In the genomic region with DNA sequence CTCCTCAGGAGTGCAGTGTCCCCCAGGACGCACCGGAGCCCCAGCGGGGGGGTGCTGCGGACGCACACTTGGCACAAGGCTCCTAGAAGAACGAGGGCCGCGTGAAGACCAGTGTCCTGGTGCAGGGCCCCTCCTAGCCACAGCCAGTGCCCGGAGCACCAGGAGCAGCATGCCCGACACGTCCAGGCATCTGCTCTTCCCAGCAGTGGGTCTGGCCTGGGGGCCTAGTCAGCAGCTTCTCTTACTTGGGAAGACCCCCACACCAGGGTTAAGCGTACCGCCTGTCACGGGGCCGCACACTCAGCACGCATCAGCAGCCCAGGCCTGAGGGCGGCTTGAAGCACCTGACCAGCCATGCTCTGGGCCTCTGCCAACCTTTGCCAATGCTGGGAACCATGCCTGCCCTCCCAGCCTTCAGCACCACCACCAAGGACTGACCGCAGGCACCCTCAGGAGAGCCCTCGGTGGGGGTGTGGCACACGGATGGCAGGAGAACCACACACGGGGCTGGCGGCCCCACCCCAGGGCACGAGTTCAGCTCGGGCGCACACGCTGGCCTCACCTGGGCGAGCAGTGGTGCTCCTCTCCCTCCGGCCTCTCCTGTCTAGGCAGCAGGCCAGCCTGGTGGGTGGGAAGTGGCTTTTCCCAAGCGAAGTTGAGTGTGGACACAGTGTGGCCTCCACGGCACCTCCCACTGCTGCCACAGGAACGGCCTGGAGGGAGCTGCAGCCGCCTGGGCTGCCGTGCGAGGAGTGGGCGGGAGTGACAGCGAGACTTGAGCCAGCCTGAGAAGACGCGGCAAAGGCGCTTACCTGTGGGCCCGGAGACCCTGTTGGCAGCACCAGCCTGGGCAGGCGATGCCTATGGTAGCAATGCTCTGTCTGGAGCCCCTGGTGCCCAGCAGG, we compare ENCODE assay signal across 14 cellular contexts. TPM values are rescaled to one million over a fixed set of nuclear protein-coding genes. Genes with fewer than 3 reads are reported as not detected.
"Had no signal": no experiment of that assay in that cellular context is flagged by ENCODE, and none has a peak within 500 bp of the region (broad histone marks: within the 10 kb centered on the region; RNA-seq: fewer than 3 reads in every experiment).

No MANE protein-coding gene starts in this region.

- H3K27me3 ChIP-seq: left lung, suprapubic skin had no signal

- H3K4me3 ChIP-seq: left lung, suprapubic skin had no signal

- H3K27me3 Mint-ChIP-seq: activated B cell treated with CpG ODN at 0.5 μM for 24 hours; activated CD4-positive, alpha-beta T cell treated with anti-CD3 and anti-CD28 coated beads, Interleukin-2, amount 10 ng/mL, durations not matched to agents 24 days and 14 days; activated naive CD8-positive, alpha-beta T cell treated with anti-CD3 and anti-CD28 coated beads, Interleukin-2, amount 50 U/mL, for 24 hours; dendritic cell treated with granulocyte-macrophage colony-stimulating factor and Interleukin-4, amounts not matched to agents 40 ng/mL and 50 ng/mL, for 4 days had no signal

- H3K4me1 ChIP-seq: left lung, suprapubic skin had no signal

- H3K4me3 Mint-ChIP-seq: activated B cell treated with CpG ODN at 0.5 μM for 24 hours; activated CD4-positive, alpha-beta T cell treated with anti-CD3 and anti-CD28 coated beads, Interleukin-2, amount 10 ng/mL, durations not matched to agents 24 days and 14 days; activated naive CD8-positive, alpha-beta T cell treated with anti-CD3 and anti-CD28 coated beads, Interleukin-2, amount 50 U/mL, for 24 hours; dendritic cell treated with granulocyte-macrophage colony-stimulating factor and Interleukin-4, amounts not matched to agents 40 ng/mL and 50 ng/mL, for 4 days; T-helper 1 cell treated with Interleukin-12 subunit alpha and Interleukin-12 subunit beta and Interleukin-4 antibody, amounts not matched to agents 30 μg/mL and 1 μg/mL, for 36 hours had no signal

- H3K27ac Mint-ChIP-seq: activated B cell treated with CpG ODN at 0.5 μM for 24 hours; activated CD4-positive, alpha-beta T cell treated with anti-CD3 and anti-CD28 coated beads, Interleukin-2, amount 10 ng/mL, durations not matched to agents 24 days and 14 days; activated naive CD8-positive, alpha-beta T cell treated with anti-CD3 and anti-CD28 coated beads, Interleukin-2, amount 50 U/mL, for 24 hours; dendritic cell treated with granulocyte-macrophage colony-stimulating factor and Interleukin-4, amounts not matched to agents 40 ng/mL and 50 ng/mL, for 4 days; T-helper 1 cell treated with Interleukin-12 subunit alpha and Interleukin-12 subunit beta and Interleukin-4 antibody, amounts not matched to agents 30 μg/mL and 1 μg/mL, for 36 hours had no signal

- H3K4me2 ChIP-seq: SK-N-SH had no signal

- H3K9ac ChIP-seq: SK-N-SH had no signal

- H3K9me3 Mint-ChIP-seq: activated B cell treated with CpG ODN at 0.5 μM for 24 hours; activated CD4-positive, alpha-beta T cell treated with anti-CD3 and anti-CD28 coated beads, Interleukin-2, amount 10 ng/mL, durations not matched to agents 24 days and 14 days; activated naive CD8-positive, alpha-beta T cell treated with anti-CD3 and anti-CD28 coated beads, Interleukin-2, amount 50 U/mL, for 24 hours; dendritic cell treated with granulocyte-macrophage colony-stimulating factor and Interleukin-4, amounts not matched to agents 40 ng/mL and 50 ng/mL, for 4 days; T-helper 1 cell treated with Interleukin-12 subunit alpha and Interleukin-12 subunit beta and Interleukin-4 antibody, amounts not matched to agents 30 μg/mL and 1 μg/mL, for 36 hours had no signal

- H3K4me1 Mint-ChIP-seq: activated B cell treated with CpG ODN at 0.5 μM for 24 hours; activated CD4-positive, alpha-beta T cell treated with anti-CD3 and anti-CD28 coated beads, Interleukin-2, amount 10 ng/mL, durations not matched to agents 24 days and 14 days; activated naive CD8-positive, alpha-beta T cell treated with anti-CD3 and anti-CD28 coated beads, Interleukin-2, amount 50 U/mL, for 24 hours had no signal

- ATAC-seq: activated naive CD8-positive, alpha-beta T cell treated with anti-CD3 and anti-CD28 coated beads, Interleukin-2, amount 50 U/mL, for 24 hours; left lung; stimulated activated naive CD8-positive, alpha-beta T cell treated with anti-CD3 and anti-CD28 coated beads, Interleukin-15, Interleukin-2, amounts not matched to agents 100 U/mL and 50 U/mL, for 24 hours had no signal

- H3K27ac ChIP-seq: left lung, suprapubic skin had no signal

- DNase-seq: activated B cell treated with CpG ODN at 0.5 μM for 24 hours; activated CD4-positive, alpha-beta T cell treated with anti-CD3 and anti-CD28 coated beads, Interleukin-2, amount 10 ng/mL, durations not matched to agents 24 days and 14 days; activated CD8-positive, alpha-beta memory T cell treated with anti-CD3 and anti-CD28 coated beads for 24 hours; activated naive CD4-positive, alpha-beta T cell treated with Interleukin-2 at 50 U/mL for 16 hours; activated naive CD8-positive, alpha-beta T cell treated with anti-CD3 and anti-CD28 coated beads, Interleukin-2, amount 50 U/mL, for 24 hours; central memory CD4-positive, alpha-beta T cell; mesenchymal stem cell; SK-N-SH; stimulated activated CD4-positive, alpha-beta T cell treated with anti-CD3 and anti-CD28 coated beads, Interleukin-2, amount 100 ng/mL, for 24 hours; stimulated activated naive CD8-positive, alpha-beta T cell treated with anti-CD3 and anti-CD28 coated beads, Interleukin-15, Interleukin-2, amounts not matched to agents 100 U/mL and 50 U/mL, for 24 hours had no signal

- H3K9me3 ChIP-seq: left lung, SK-N-SH, suprapubic skin had no signal

RNA-seq across cellular contexts. Expression of gene CCDC183, which starts 34.1 kb away (rescaled TPM):
- total RNA-seq: activated B cell treated with CpG ODN at 0.5 μM for 24 hours had no signal
